14 cellular contexts compared by ENCODE assay signal in genomic region chr17:28398280-28398981, GRCh38. TPM values are rescaled to one million over a fixed set of nuclear protein-coding genes. Genes with fewer than 3 reads are reported as not detected.
A peak's percentile ranks its signal among the peaks of the same experiment; 100 is the strongest.
DNase-seq lines count a peak whose midpoint lies in the region; ATAC-seq, FAIRE-seq and TF ChIP-seq lines count a peak whose summit lies in the region.
"Had no signal": no experiment of that assay in that cellular context is flagged by ENCODE, and none has a peak within 500 bp of the region (broad histone marks: within the 10 kb centered on the region; RNA-seq: fewer than 3 reads in every experiment).

No MANE protein-coding gene starts in this region.

- CTCF ChIA-PET in A549 (lab: Yijun Ruan, JAX), result interaction anchor here (1.0 to 2.0 kb wide), 7 partner anchors 11 to 156 kb away, joined by 3 to 6 read pairs (median 3); no protein-coding TSS in a partner anchor

- no peak overlapping the region for H3K4me3 ChIP-seq in A549
- H3K4me3 ChIP-seq: HAP-1, PC-9 had no signal

- ATAC-seq in A549, result peak; percentile 12 to 29; a peak in 5 of 6 replicates
- ATAC-seq in GM21786 (IDR thresholded peaks at IDR 0.05; ENCODE audit: unreplicated experiment), result peak; percentile 52
- no peak for ATAC-seq in GM19395 (IDR thresholded peaks at IDR 0.05; ENCODE audit: unreplicated experiment)
- no peak for ATAC-seq in HG03457 (IDR thresholded peaks at IDR 0.05; ENCODE audit: unreplicated experiment)
- no peak for ATAC-seq in HG03196 (IDR thresholded peaks at IDR 0.05; ENCODE audit: unreplicated experiment)
- ATAC-seq in GM19324 (IDR thresholded peaks at IDR 0.05; ENCODE audit: low FRiP score, unreplicated experiment), result no peak
- ATAC-seq: activated T-cell treated with anti-CD3 and anti-CD28 coated beads, Interleukin-2, amount 50 U/mL, for 4 hours had no signal

- H3K27ac ChIP-seq in A549, result peak overlapping the region in 1 of 2 experiments; percentile 55; a peak in 3 of 6 replicates
- H3K27ac ChIP-seq: brain microvascular endothelial cell, PC-9 had no signal

- no peak for FAIRE-seq in A549 (lab: Jason Lieb, UNC)

- TF ChIP-seq EP300 in A549 (IDR thresholded peaks at IDR 0.05), result no peak

- H3K4me1 ChIP-seq in A549, result peaks cover 14% of the 10 kb centered on the region
- H3K4me1 ChIP-seq: HAP-1 had no signal

- no peaks in the 10 kb centered on the region for H3K9me3 ChIP-seq in A549
- H3K9me3 ChIP-seq: HAP-1 had no signal

- WGBS in A549 (ENCODE audit: missing lambda C conversion rate), result 74% methylated on average over 6 of the region's 6 CpGs

- TF ChIP-seq CTCF in A549 (IDR thresholded peaks at IDR 0.05), result no peak

- TF ChIP-seq POLR2A in A549 (IDR thresholded peaks at IDR 0.05; ENCODE audit: low read length), result no peak

- POLR2A ChIA-PET in A549 (lab: Yijun Ruan, JAX), result no interaction called here

- DNase-seq in A549 (ENCODE audit: low read depth in 1 of 2, low spot score in 1 of 2), result no peak
- peak; percentile 63 for DNase-seq in amniotic epithelial cell (ENCODE audit: low read depth)
- peak; percentile 39 for DNase-seq in left kidney (ENCODE audit: low read depth, low spot score)
- DNase-seq: activated T-cell treated with anti-CD3 and anti-CD28 coated beads, Interleukin-2, amount 50 U/mL, for 4 hours; brain microvascular endothelial cell; NCI-H2107; PC-9 had no signal

- TF ChIP-seq RAD21 in A549 (conservative IDR thresholded peaks at IDR 0.05 in 1 of 2, IDR thresholded peaks at IDR 0.05 in 1 of 2), result no peak

- no peak overlapping the region for H3K4me2 ChIP-seq in A549
- H3K4me2 ChIP-seq: PC-9 had no signal

TF ChIP-seq in A549, 52 proteins besides CTCF, POLR2A, EP300 and RAD21:
- TF ChIP-seq JUN (IDR thresholded peaks at IDR 0.05) (0 out of 5 replicates have a peak, but pooled peaks of 1 of the 2 experiments have one; percentile 1), HMGXB4 (CRISPR knock-in tag; IDR thresholded peaks at IDR 0.05; ENCODE audit: borderline replicate concordance) (no peak), ESRRA (IDR thresholded peaks at IDR 0.05; ENCODE audit: borderline replicate concordance, low read length) (no peak)

RNA-seq across cellular contexts. Expression of gene SLC46A1, which starts 7.6 kb away (rescaled TPM):
- polyA plus RNA-seq in A549 (2011; rRNA removed) (12.8 and 21.4 TPM in 2 replicates), A549 (2017; fragmentation: RNase III; extraction: RNeasy Plus Mini Kit Qiagen cat#74134 plus additional on column Dnase treatment) (21.5 to 23.8 TPM (median 23.7 TPM) in 3 replicates)
- 11.7 and 15.4 TPM in 2 replicates for polyA plus RNA-seq in A549 (2012; cell fraction: cytosol; rRNA removed)
- 29.2 and 33.8 TPM in 2 replicates for polyA plus RNA-seq in A549 (2012; cell fraction: nucleus; rRNA removed)
- 41.4 and 41.5 TPM in 2 replicates for polyA minus RNA-seq in A549 (2011; rRNA and poly(A)+ RNA removed)

RNA-seq across cellular contexts. Expression of gene SARM1, which starts 26.9 kb away (rescaled TPM):
- polyA plus RNA-seq in A549 (2011; rRNA removed), result 4.0 and 4.8 TPM in 2 replicates
- polyA plus RNA-seq in A549 (2012; cell fraction: cytosol; rRNA removed), result 4.2 and 6.2 TPM in 2 replicates
- 13.3 and 16.9 TPM in 2 replicates for polyA plus RNA-seq in A549 (2012; cell fraction: nucleus; rRNA removed)
- polyA plus RNA-seq in A549 (2017; fragmentation: RNase III; extraction: RNeasy Plus Mini Kit Qiagen cat#74134 plus additional on column Dnase treatment), result 6.1 to 7.5 TPM (median 6.9 TPM) in 3 replicates
- polyA minus RNA-seq in A549 (2011; rRNA and poly(A)+ RNA removed), result 7.6 and 10.6 TPM in 2 replicates

RNA-seq across cellular contexts. Expression of gene VTN, which starts 28.3 kb away (rescaled TPM):
- polyA plus RNA-seq in A549 (2011; rRNA removed), result 10.2 and 14.2 TPM in 2 replicates
- polyA plus RNA-seq in A549 (2012; cell fraction: cytosol; rRNA removed), result 9.1 and 12.9 TPM in 2 replicates
- 17.7 and 21.7 TPM in 2 replicates for polyA plus RNA-seq in A549 (2012; cell fraction: nucleus; rRNA removed)
- 24.5 to 31.1 TPM (median 25.5 TPM) in 3 replicates for polyA plus RNA-seq in A549 (2017; fragmentation: RNase III; extraction: RNeasy Plus Mini Kit Qiagen cat#74134 plus additional on column Dnase treatment)
- polyA minus RNA-seq in A549 (2011; rRNA and poly(A)+ RNA removed), result 21.7 and 24.2 TPM in 2 replicates
- polyA plus RNA-seq: IgD-negative memory B cell had no signal

RNA-seq across cellular contexts. Expression of gene SEBOX, which starts 33.4 kb away (rescaled TPM):
- polyA plus RNA-seq in A549 (2011; rRNA removed), result not detected in 2 replicates
- polyA plus RNA-seq in A549 (2012; cell fraction: cytosol; rRNA removed), result not detected in 2 replicates
- not detected in 2 replicates for polyA plus RNA-seq in A549 (2012; cell fraction: nucleus; rRNA removed)
- polyA plus RNA-seq in A549 (2017; fragmentation: RNase III; extraction: RNeasy Plus Mini Kit Qiagen cat#74134 plus additional on column Dnase treatment), result not detected in 3 replicates
- not detected in 2 replicates for polyA minus RNA-seq in A549 (2011; rRNA and poly(A)+ RNA removed)
- polyA plus RNA-seq: IgD-negative memory B cell had no signal

RNA-seq across cellular contexts. Expression of gene POLDIP2, which starts 41.1 kb away (rescaled TPM):
- polyA plus RNA-seq in A549 (2011; rRNA removed), result 132 and 162 TPM in 2 replicates
- polyA plus RNA-seq in A549 (2012; cell fraction: cytosol; rRNA removed), result 145 and 182 TPM in 2 replicates
- polyA plus RNA-seq in A549 (2012; cell fraction: nucleus; rRNA removed), result 98.1 and 111 TPM in 2 replicates
- polyA plus RNA-seq in A549 (2017; fragmentation: RNase III; extraction: RNeasy Plus Mini Kit Qiagen cat#74134 plus additional on column Dnase treatment), result 125 to 130 TPM (median 127 TPM) in 3 replicates
- polyA minus RNA-seq in A549 (2011; rRNA and poly(A)+ RNA removed), result 148 and 169 TPM in 2 replicates

Comparison
In these comparisons a context has a peak if more than half of its experiments do, and no peak if none do; other contexts are left out.
1. ATAC-seq: peak in A549 (2 of 2) and GM21786 (single experiment); none in GM19395 (single experiment), HG03457 (single experiment), HG03196 (single experiment) and GM19324 (single experiment).
2. DNase-seq: peak in amniotic epithelial cell (single experiment) and left kidney (single experiment); none in A549 (0 of 2).